ENCODE assay signal across 23 cellular contexts in genomic region chr16:4207683-4208528, GRCh38. TPM values are rescaled to one million over a fixed set of nuclear protein-coding genes. Genes with fewer than 3 reads are reported as not detected.
"Had no signal": no experiment of that assay in that cellular context is flagged by ENCODE, and none has a peak within 500 bp of the region (broad histone marks: within the 10 kb centered on the region; RNA-seq: fewer than 3 reads in every experiment).

No MANE protein-coding gene starts in this region.

- H3K27me3 Mint-ChIP-seq: activated naive CD4-positive, alpha-beta T cell treated with anti-CD3 and anti-CD28 coated beads, Interleukin-2, amount 50 U/mL, for 24 hours had no signal

- H3K27me3 ChIP-seq: body of pancreas, neural progenitor cell had no signal

- H3K4me3 ChIP-seq: body of pancreas, lung, neural progenitor cell had no signal

- H3K36me3 ChIP-seq: neural progenitor cell had no signal

- H3K9me3 ChIP-seq: body of pancreas had no signal

- ATAC-seq: activated CD8-positive, alpha-beta T cell treated with anti-CD3 and anti-CD28 coated beads, Interleukin-2, amount 10 ng/mL, durations not matched to agents 7 days and 5 days; body of pancreas; stimulated activated naive CD8-positive, alpha-beta T cell treated with anti-CD3 and anti-CD28 coated beads, Interleukin-15, Interleukin-2, amounts not matched to agents 100 U/mL and 50 U/mL, for 24 hours; WTC11 had no signal

- H3K27ac ChIP-seq: body of pancreas, neural progenitor cell, parathyroid adenoma had no signal

- H3K36me3 Mint-ChIP-seq: activated naive CD4-positive, alpha-beta T cell treated with anti-CD3 and anti-CD28 coated beads, Interleukin-2, amount 50 U/mL, for 24 hours; immature natural killer cell; neural progenitor cell; WTC11 had no signal

- H3K4me3 Mint-ChIP-seq: activated CD8-positive, alpha-beta T cell treated with anti-CD3 and anti-CD28 coated beads, Interleukin-2, amount 10 ng/mL, durations not matched to agents 7 days and 5 days; immature natural killer cell; neural progenitor cell; WTC11 had no signal

- H3K9me3 Mint-ChIP-seq: activated naive CD4-positive, alpha-beta T cell treated with anti-CD3 and anti-CD28 coated beads, Interleukin-2, amount 50 U/mL, for 24 hours; immature natural killer cell; neural progenitor cell; WTC11 had no signal

- DNase-seq: activated CD4-positive, alpha-beta T cell treated with anti-CD3 and anti-CD28 coated beads for 4 hours; activated CD8-positive, alpha-beta memory T cell treated with anti-CD3 and anti-CD28 coated beads, Interleukin-2, amount 50 U/mL, for 4 hours; activated CD8-positive, alpha-beta T cell treated with anti-CD3 and anti-CD28 coated beads, Interleukin-2, amount 10 ng/mL, durations not matched to agents 7 days and 5 days; activated effector memory CD4-positive, alpha-beta T cell treated with anti-CD3 and anti-CD28 coated beads, Interleukin-2, amount 50 U/mL, for 16 hours; activated T-cell treated with anti-CD3 and anti-CD28 coated beads, Interleukin-2, amount 50 U/mL, for 48 hours; body of pancreas; cerebellar nuclear complex; effector CD8-positive, alpha-beta T cell; foreskin fibroblast; immature natural killer cell; midbrain; retina; small intestine; stimulated activated CD4-positive, alpha-beta T cell treated with anti-CD3 and anti-CD28 coated beads, Interleukin-4, amount 100 ng/mL, for 4 hours; stimulated activated CD8-positive, alpha-beta memory T cell treated with anti-CD3 and anti-CD28 coated beads, Interleukin-4, amount 100 ng/mL, for 48 hours; stimulated activated naive CD8-positive, alpha-beta T cell treated with anti-CD3 and anti-CD28 coated beads, Interleukin-15, Interleukin-2, amounts not matched to agents 100 U/mL and 50 U/mL, for 24 hours; T-helper 2 cell; trophoblast cell had no signal

- H3K4me1 Mint-ChIP-seq: WTC11 had no signal

- H3K4me1 ChIP-seq: body of pancreas, neural progenitor cell, parathyroid adenoma had no signal

- H3K27ac Mint-ChIP-seq: activated CD8-positive, alpha-beta T cell treated with anti-CD3 and anti-CD28 coated beads, Interleukin-2, amount 10 ng/mL, durations not matched to agents 7 days and 5 days; activated naive CD4-positive, alpha-beta T cell treated with anti-CD3 and anti-CD28 coated beads, Interleukin-2, amount 50 U/mL, for 24 hours; WTC11 had no signal

RNA-seq across cellular contexts. Expression of gene SRL, which starts 34.0 kb away (rescaled TPM):
- total RNA-seq: activated CD8-positive, alpha-beta T cell treated with anti-CD3 and anti-CD28 coated beads, Interleukin-2, amount 10 ng/mL, durations not matched to agents 7 days and 5 days; body of pancreas had no signal
- polyA plus RNA-seq: immature natural killer cell had no signal
